ENCODE assay signal across 9 cellular contexts in the genomic region with DNA sequence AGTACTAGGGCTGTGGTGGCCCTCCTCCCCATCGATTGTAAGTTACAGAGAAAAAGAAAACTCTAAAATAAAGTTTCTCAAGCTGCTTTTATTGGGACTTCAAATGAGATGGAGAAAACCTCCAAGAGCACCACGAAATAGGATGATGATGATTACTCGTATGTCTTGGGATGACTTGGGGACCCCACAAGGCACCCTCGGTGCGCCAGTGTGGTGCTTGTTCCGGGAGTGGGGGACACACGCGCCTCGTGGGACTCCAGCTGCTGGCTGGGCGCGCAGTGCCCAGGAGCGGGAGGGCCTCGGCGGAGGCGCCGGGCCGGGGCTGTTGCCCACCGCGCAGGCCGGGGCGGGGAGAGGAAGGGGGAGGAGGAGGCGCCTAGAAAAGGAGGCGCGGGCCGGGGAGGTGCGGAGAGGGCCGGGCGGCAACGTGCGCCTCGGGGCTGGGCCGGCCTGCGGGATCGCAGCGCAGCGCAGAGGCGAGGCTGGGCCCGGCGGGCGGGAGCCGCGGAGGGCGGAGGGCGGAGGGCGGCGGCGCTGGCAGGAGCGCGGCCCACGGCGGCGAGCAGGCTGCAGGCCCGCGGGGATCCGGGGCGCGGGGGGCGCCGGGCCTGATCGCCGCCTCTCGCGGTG. TPM values are rescaled to one million over a fixed set of nuclear protein-coding genes. Genes with fewer than 3 reads are reported as not detected.
A peak's percentile ranks its signal among the peaks of the same experiment; 100 is the strongest.
DNase-seq lines count a peak whose midpoint lies in the region; ATAC-seq and TF ChIP-seq lines count a peak whose summit lies in the region.
"Had no signal": no experiment of that assay in that cellular context is flagged by ENCODE, and none has a peak within 500 bp of the region (broad histone marks: within the 10 kb centered on the region; RNA-seq: fewer than 3 reads in every experiment).

A gene with protein sequence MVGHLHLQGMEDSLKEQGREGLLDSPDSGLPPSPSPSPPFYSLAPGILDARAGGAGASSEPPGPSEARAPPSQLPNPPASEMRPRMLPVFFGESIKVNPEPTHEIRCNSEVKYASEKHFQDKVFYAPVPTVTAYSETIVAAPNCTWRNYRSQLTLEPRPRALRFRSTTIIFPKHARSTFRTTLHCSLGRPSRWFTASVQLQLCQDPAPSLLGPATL (plus strand): TSS at position 408 of the 630 bp plus-strand sequence. CDS start 337 bp downstream, outside the sequence.

- DNase-seq in DND-41 (no peak), heart right ventricle (no peak), psoas muscle (peak in 1 of 2 donors; percentile 60), superior temporal gyrus (ENCODE audit: extremely low spot score) (no peak)
- no peak for DNase-seq in effector CD8-positive, alpha-beta T cell (lab: John Stamatoyannopoulos, UW)
- DNase-seq: activated naive CD4-positive, alpha-beta T cell treated with anti-CD3 and anti-CD28 coated beads for 36 hours had no signal

- no peaks in the 10 kb centered on the region for H3K36me3 ChIP-seq in DND-41 (ENCODE audit: insufficient read depth, low read length)
- H3K36me3 ChIP-seq in heart right ventricle, result no peaks in the 10 kb centered on the region
- H3K36me3 ChIP-seq in psoas muscle (ENCODE audit: insufficient read depth in 1 of 2, low read depth in 1 of 2), result no peaks in the 10 kb centered on the region

- H3K9ac ChIP-seq in DND-41 (ENCODE audit: low read depth, low read length), result no peak within 1 kb of the TSS

- no peaks in the 10 kb centered on the region for H3K79me2 ChIP-seq in DND-41 (ENCODE audit: insufficient read depth, low read length)

- no peak within 1 kb of the TSS for H2AFZ ChIP-seq in DND-41 (ENCODE audit: low read depth, low read length)

- TF ChIP-seq CTCF in DND-41 (IDR thresholded peaks at IDR 0.05; ENCODE audit: borderline replicate concordance, extremely low read depth, low read length, poor library complexity, severe bottlenecking) (no peak), VCaP (conservative IDR thresholded peaks at IDR 0.05) (0 out of 2 replicates have a peak, but pooled peaks have one; percentile 12), heart right ventricle (IDR thresholded peaks at IDR 0.05) (no peak), psoas muscle (IDR thresholded peaks at IDR 0.05) (no peak)

- H3K9me3 ChIP-seq in DND-41 (ENCODE audit: insufficient read depth, low read length, severe bottlenecking) (no peaks in the 10 kb centered on the region), heart right ventricle (no peaks in the 10 kb centered on the region), psoas muscle (no peaks in the 10 kb centered on the region)

- H3K4me3 ChIP-seq in DND-41 (ENCODE audit: low read depth in 1 of 2, low read length in 2 of 2) (no peak within 1 kb of the TSS), heart right ventricle (peak within 1 kb of the TSS in 9 of 10 donors; percentile 25 to 52 (median 42)), psoas muscle (peak within 1 kb of the TSS; percentile 61)

- peaks cover 26% of the 10 kb centered on the region for H3K27me3 ChIP-seq in DND-41 (ENCODE audit: insufficient read depth, low read length, poor library complexity)
- peaks cover 0 to 53% (median 32%) of the 10 kb centered on the region in 7 donors for H3K27me3 ChIP-seq in heart right ventricle
- peaks cover 0 to 5% (median 0%) of the 10 kb centered on the region in 3 donors for H3K27me3 ChIP-seq in psoas muscle (ENCODE audit: insufficient read depth in 3 of 3, low read length in 2 of 3)

- H3K4me2 ChIP-seq in DND-41 (ENCODE audit: insufficient read depth, low read length), result no peak within 1 kb of the TSS

- H3K27ac ChIP-seq in DND-41 (ENCODE audit: low read length) (no peak within 1 kb of the TSS), VCaP (peak within 1 kb of the TSS; percentile 47; the same call in 1 of the 2 replicates), heart right ventricle (no peak within 1 kb of the TSS), psoas muscle (no peak within 1 kb of the TSS)

- 2 to 3% methylated on average over 37 to 63 of the region's 63 CpGs for WGBS in heart right ventricle, 2 donors
- WGBS in psoas muscle, 3 donors, result 5 to 16% (median 10%) methylated on average over 23 to 62 of the region's 63 CpGs

- H4K20me1 ChIP-seq in DND-41 (ENCODE audit: insufficient read depth, low read length), result no peaks in the 10 kb centered on the region

- intact Hi-C loops in heart right ventricle (cut with DNase I), result no loop called here
- intact Hi-C loops in psoas muscle (cut with DNase I), result no loop called here

- ATAC-seq in DND-41 (ENCODE audit: insufficient read depth, low read depth) (peak; percentile 56; the same call in 2 of the 3 replicates), heart right ventricle (peak in 6 of 8 donors; percentile 31 to 76 (median 60)), psoas muscle (peak; percentile 32 to 64 (median 60)), HG02588 (IDR thresholded peaks at IDR 0.05; ENCODE audit: unreplicated experiment) (no peak), GM21737 (IDR thresholded peaks at IDR 0.05; ENCODE audit: unreplicated experiment) (no peak)

- H3K4me1 ChIP-seq in DND-41 (ENCODE audit: insufficient read depth, low read length) (no peaks in the 10 kb centered on the region), heart right ventricle (peaks cover 0 to 32% (median 19%) of the 10 kb centered on the region in 9 donors), psoas muscle (peaks cover 17% of the 10 kb centered on the region)

RNA-seq across cellular contexts. Expression of the gene that starts here (rescaled TPM):
- total RNA-seq in heart right ventricle (under 1 TPM in 4 of 10 donors, not detected in 6; 0.13 to 0.49 (median 0.37) TPM), psoas muscle (1 to 10 TPM in 3 of 4 donors, under 1 TPM in 1; 0.50 to 7.8 (median 1.8) TPM)
- polyA plus RNA-seq in heart right ventricle (under 1 TPM; 0.14 to 0.22 TPM), psoas muscle (under 1 TPM; 0.38 to 0.70 (median 0.47) TPM)
- total RNA-seq: activated naive CD4-positive, alpha-beta T cell treated with anti-CD3 and anti-CD28 coated beads for 36 hours had no signal

Comparison
In these comparisons a context has a peak if more than half of its experiments do, and no peak if none do; other contexts are left out.
1. Peak in ATAC-seq and H3K4me3 ChIP-seq in heart right ventricle; RNA of the gene not detected or under 1 TPM.
2. ATAC-seq: peak in DND-41 (single experiment) and psoas muscle (4 of 4); none in HG02588 (single experiment) and GM21737 (single experiment).